In genomic region chr1:224623743-224624333, GRCh38 we compare ENCODE assay signal across 8 cellular contexts. TPM values are rescaled to one million over a fixed set of nuclear protein-coding genes. Genes with fewer than 3 reads are reported as not detected.
DNase-seq lines count a peak whose midpoint lies in the region; ATAC-seq and TF ChIP-seq lines count a peak whose summit lies in the region.

No MANE protein-coding gene starts in this region.

- no TSS peak for BruUV-seq in A673 (replicated peaks; lab: Mats Ljungman, UMichigan)

- no peaks in the 10 kb centered on the region for H3K79me2 ChIP-seq in ACC112 (ENCODE audit: control insufficient read depth, insufficient read depth, low read length, unreplicated experiment)
- peaks cover 81% of the 10 kb centered on the region for H3K79me2 ChIP-seq in SK-N-SH (ENCODE audit: insufficient read depth)

- peak overlapping the region; percentile 71 for H3K9ac ChIP-seq in SK-N-SH

- H3K36me3 ChIP-seq in ACC112 (ENCODE audit: insufficient read depth, low read length): no peaks in the 10 kb centered on the region
- peaks cover 0 to 14% of the 10 kb centered on the region in 2 experiments for H3K36me3 ChIP-seq in SK-N-SH (replicated peaks in 1 of 2; ENCODE audit: control insufficient read depth in 1 of 2, insufficient read depth in 2 of 2, low read length in 1 of 2)
- H3K36me3 ChIP-seq in A673 (ENCODE audit: insufficient read depth, low read length, poor library complexity, severe bottlenecking): no peaks in the 10 kb centered on the region

- H3F3A ChIP-seq in SK-N-SH (replicated peaks; ENCODE audit: insufficient read depth): peaks cover 36% of the 10 kb centered on the region

- peak overlapping the region; percentile 89 for H3K27ac ChIP-seq in ACC112 (ENCODE audit: low read depth, low read length)
- H3K27ac ChIP-seq in SK-N-SH (ENCODE audit: low read depth in 2 of 2, low read length in 1 of 2): peak overlapping the region; percentile 39 to 95; a peak in 3 of 4 replicates
- no peak overlapping the region for H3K27ac ChIP-seq in A673 (ENCODE audit: low read depth, low read length, poor library complexity, severe bottlenecking)

- no peak for TF ChIP-seq RAD21 in SK-N-SH (IDR thresholded peaks at IDR 0.05; ENCODE audit: low read length)

- intact Hi-C loops in A673 (cut with micrococcal nuclease; ENCODE audit: unreplicated experiment): no loop called here

- peaks cover 25% of the 10 kb centered on the region for H3K4me1 ChIP-seq in ACC112 (ENCODE audit: control insufficient read depth, insufficient read depth, low read length, unreplicated experiment)
- H3K4me1 ChIP-seq in SK-N-SH (ENCODE audit: control insufficient read depth in 1 of 2, insufficient read depth in 2 of 2, low read depth in 1 of 2, low read length in 1 of 2): peaks cover 12 to 40% of the 10 kb centered on the region in 2 experiments
- H3K4me1 ChIP-seq in A673 (ENCODE audit: insufficient read depth, low read length, poor library complexity, severe bottlenecking): no peaks in the 10 kb centered on the region

- no peak for DNase-seq in SK-N-SH
- DNase-seq in activated naive CD4-positive, alpha-beta T cell treated with anti-CD3 and anti-CD28 coated beads, Interleukin-2, amount 50 U/mL, for 16 hours: peak; percentile 30
- peak; percentile 52 for DNase-seq in mucosa of gallbladder (ENCODE audit: low spot score)
- DNase-seq in A673 (ENCODE audit: low spot score): no peak
- no peak for DNase-seq in midbrain (lab: John Stamatoyannopoulos, UW)

- H3K4me2 ChIP-seq in SK-N-SH: peak overlapping the region; percentile 61

- H3K4me3 ChIP-seq in ACC112 (ENCODE audit: low read depth, low read length) (peak overlapping the region; percentile 20; the same call in 1 of the 2 replicates), SK-N-SH (ENCODE audit: low read depth in 2 of 2, low read length in 1 of 2) (peak overlapping the region in 1 of 2 experiments; percentile 19; a peak in 1 of 4 replicates), A673 (ENCODE audit: low read depth, low read length, poor library complexity, severe bottlenecking) (no peak overlapping the region)

- WGBS in SK-N-SH (ENCODE audit: low lambda C conversion rate): 33% methylated on average over 7 of the region's 7 CpGs

- CTCF ChIA-PET in SK-N-SH (lab: Yijun Ruan, JAX): interaction anchor here (2.4 kb wide), 1 partner anchor 21 kb away, joined by 9 read pairs; no protein-coding TSS in a partner anchor
- CTCF ChIA-PET in A673 (lab: Charles Lee): no interaction called here

- H3K9me3 ChIP-seq in SK-N-SH (no peaks in the 10 kb centered on the region), A673 (ENCODE audit: low read depth, low read length, poor library complexity, severe bottlenecking) (no peaks in the 10 kb centered on the region)

- H3K27me3 ChIP-seq in ACC112 (ENCODE audit: insufficient read depth, low read length) (peaks cover 12% of the 10 kb centered on the region), SK-N-SH (ENCODE audit: insufficient read depth) (no peaks in the 10 kb centered on the region), A673 (replicated peaks; ENCODE audit: insufficient read depth, low read depth, low read length, poor library complexity) (peaks cover 26% of the 10 kb centered on the region)

- ATAC-seq in GM18873 (IDR thresholded peaks at IDR 0.05; ENCODE audit: low FRiP score, unreplicated experiment) (peak; percentile 85), HG03175 (IDR thresholded peaks at IDR 0.05; ENCODE audit: unreplicated experiment) (peak; percentile 98)

- no peak for TF ChIP-seq CTCF in SK-N-SH (IDR thresholded peaks at IDR 0.05)
- TF ChIP-seq CTCF in A673 (conservative IDR thresholded peaks at IDR 0.05; ENCODE audit: low read depth, low read length): no peak

- TF ChIP-seq EP300 in SK-N-SH (IDR thresholded peaks at IDR 0.05; ENCODE audit: borderline replicate concordance in 1 of 2, low read depth in 1 of 2, low read length in 1 of 2): peak in 1 of 2 experiments; percentile 82; a peak in 2 of 4 replicates

- H2AFZ ChIP-seq in ACC112 (ENCODE audit: low read length, unreplicated experiment) (no peak overlapping the region), SK-N-SH (ENCODE audit: low read depth) (no peak overlapping the region)

- H3K9me2 ChIP-seq in SK-N-SH: no peaks in the 10 kb centered on the region

- POLR2A ChIA-PET in SK-N-SH (lab: Yijun Ruan, JAX): no interaction called here
- POLR2A ChIA-PET in A673 (lab: Charles Lee; ENCODE audit: low non-redundant PET): no interaction called here

- peaks cover 6% of the 10 kb centered on the region; the same call in 1 of the 2 replicates for H4K20me1 ChIP-seq in SK-N-SH (ENCODE audit: insufficient read depth)

TF ChIP-seq in SK-N-SH, 30 proteins besides CTCF, POLR2A, EP300 and RAD21:
- TF ChIP-seq NFIC (IDR thresholded peaks at IDR 0.05; ENCODE audit: borderline replicate concordance) (peak; percentile 72), FOXJ3 (CRISPR knock-in tag; IDR thresholded peaks at IDR 0.05) (no peak), SIN3A (IDR thresholded peaks at IDR 0.05; ENCODE audit: borderline replicate concordance, low read depth, low read length) (no peak), FOSL2 (IDR thresholded peaks at IDR 0.05; ENCODE audit: borderline replicate concordance, low read depth) (peak; percentile 76; the same call in 1 of the 2 replicates), JUND (IDR thresholded peaks at IDR 0.05) (peak; percentile 74), EZH2phosphoT487 (IDR thresholded peaks at IDR 0.05; ENCODE audit: borderline replicate concordance, low read depth) (no peak), POLR2AphosphoS5 (IDR thresholded peaks at IDR 0.05; ENCODE audit: low read depth, low read length) (peak; percentile 24; the same call in 1 of the 2 replicates), USF1 (IDR thresholded peaks at IDR 0.05; ENCODE audit: borderline replicate concordance, low read depth) (peak; percentile 68; the same call in 1 of the 2 replicates), TCF12 (IDR thresholded peaks at IDR 0.05) (peak; percentile 89), PBX3 (IDR thresholded peaks at IDR 0.05) (peak; percentile 82), MEF2A (IDR thresholded peaks at IDR 0.05; ENCODE audit: borderline replicate concordance, low read depth) (peak; percentile 59; the same call in 1 of the 2 replicates), FOXM1 (IDR thresholded peaks at IDR 0.05; ENCODE audit: low read depth) (no peak), RXRA (IDR thresholded peaks at IDR 0.05; ENCODE audit: borderline replicate concordance, low read depth) (peak; percentile 84), GABPA (IDR thresholded peaks at IDR 0.05; ENCODE audit: low read depth) (peak; percentile 26; the same call in 1 of the 2 replicates), TEAD4 (IDR thresholded peaks at IDR 0.05; ENCODE audit: borderline replicate concordance, insufficient read depth) (peak; percentile 78)
- TF ChIP-seq, protein P1, sequence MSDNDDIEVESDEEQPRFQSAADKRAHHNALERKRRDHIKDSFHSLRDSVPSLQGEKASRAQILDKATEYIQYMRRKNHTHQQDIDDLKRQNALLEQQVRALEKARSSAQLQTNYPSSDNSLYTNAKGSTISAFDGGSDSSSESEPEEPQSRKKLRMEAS (IDR thresholded peaks at IDR 0.05; ENCODE audit: low read depth): peak; percentile 26; the same call in 1 of the 2 replicates
- TF ChIP-seq, protein P2, sequence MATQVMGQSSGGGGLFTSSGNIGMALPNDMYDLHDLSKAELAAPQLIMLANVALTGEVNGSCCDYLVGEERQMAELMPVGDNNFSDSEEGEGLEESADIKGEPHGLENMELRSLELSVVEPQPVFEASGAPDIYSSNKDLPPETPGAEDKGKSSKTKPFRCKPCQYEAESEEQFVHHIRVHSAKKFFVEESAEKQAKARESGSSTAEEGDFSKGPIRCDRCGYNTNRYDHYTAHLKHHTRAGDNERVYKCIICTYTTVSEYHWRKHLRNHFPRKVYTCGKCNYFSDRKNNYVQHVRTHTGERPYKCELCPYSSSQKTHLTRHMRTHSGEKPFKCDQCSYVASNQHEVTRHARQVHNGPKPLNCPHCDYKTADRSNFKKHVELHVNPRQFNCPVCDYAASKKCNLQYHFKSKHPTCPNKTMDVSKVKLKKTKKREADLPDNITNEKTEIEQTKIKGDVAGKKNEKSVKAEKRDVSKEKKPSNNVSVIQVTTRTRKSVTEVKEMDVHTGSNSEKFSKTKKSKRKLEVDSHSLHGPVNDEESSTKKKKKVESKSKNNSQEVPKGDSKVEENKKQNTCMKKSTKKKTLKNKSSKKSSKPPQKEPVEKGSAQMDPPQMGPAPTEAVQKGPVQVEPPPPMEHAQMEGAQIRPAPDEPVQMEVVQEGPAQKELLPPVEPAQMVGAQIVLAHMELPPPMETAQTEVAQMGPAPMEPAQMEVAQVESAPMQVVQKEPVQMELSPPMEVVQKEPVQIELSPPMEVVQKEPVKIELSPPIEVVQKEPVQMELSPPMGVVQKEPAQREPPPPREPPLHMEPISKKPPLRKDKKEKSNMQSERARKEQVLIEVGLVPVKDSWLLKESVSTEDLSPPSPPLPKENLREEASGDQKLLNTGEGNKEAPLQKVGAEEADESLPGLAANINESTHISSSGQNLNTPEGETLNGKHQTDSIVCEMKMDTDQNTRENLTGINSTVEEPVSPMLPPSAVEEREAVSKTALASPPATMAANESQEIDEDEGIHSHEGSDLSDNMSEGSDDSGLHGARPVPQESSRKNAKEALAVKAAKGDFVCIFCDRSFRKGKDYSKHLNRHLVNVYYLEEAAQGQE (IDR thresholded peaks at IDR 0.05; ENCODE audit: low read depth, low read length): 0 out of 2 replicates have a peak, but pooled peaks have one; percentile 20

RNA-seq across cellular contexts. Expression of gene CNIH3, which starts 7.7 kb away (rescaled TPM):
- 18.8 and 19.1 TPM in 2 replicates for polyA plus RNA-seq in SK-N-SH (2012; rRNA removed)
- 17.0 and 19.6 TPM in 2 replicates for polyA plus RNA-seq in SK-N-SH (2012; cell fraction: cytosol; rRNA removed)
- 16.5 and 21.3 TPM in 2 replicates for polyA plus RNA-seq in SK-N-SH (2012; cell fraction: nucleus; rRNA removed)
- total RNA-seq in mucosa of gallbladder (1.5 TPM), A673 (2021) (3.7 and 3.8 TPM in 2 replicates)

Comparison
In these comparisons a context has a peak if more than half of its experiments do, and no peak if none do; other contexts are left out.
1. DNase-seq: peak in activated naive CD4-positive, alpha-beta T cell treated with anti-CD3 and anti-CD28 coated beads, Interleukin-2, amount 50 U/mL, for 16 hours (single experiment) and mucosa of gallbladder (single experiment); none in SK-N-SH (single experiment), A673 (single experiment) and midbrain (single experiment).